ENCODE assay signal across 21 cellular contexts in the genomic region with DNA sequence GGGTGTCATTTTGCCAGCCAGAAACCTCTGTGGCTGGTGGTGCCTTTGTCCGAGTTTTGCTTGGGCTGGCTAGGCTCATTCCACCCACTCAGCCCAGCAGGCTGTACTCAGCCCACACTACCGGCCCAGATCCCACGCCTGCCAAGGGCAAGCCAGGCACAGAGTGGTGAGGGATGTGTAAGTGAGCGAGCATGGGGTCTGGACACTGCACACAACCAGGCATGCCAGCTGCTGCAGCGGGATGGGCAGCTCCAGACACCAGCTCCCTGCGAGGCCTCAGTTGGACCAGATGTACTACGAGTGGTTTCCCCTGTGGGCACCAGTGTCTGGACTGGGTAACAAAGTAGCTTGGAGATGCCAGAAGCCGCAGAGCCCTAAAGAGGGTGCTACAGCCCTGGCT.
DNase-seq lines count a peak whose midpoint lies in the region; ATAC-seq and TF ChIP-seq lines count a peak whose summit lies in the region.
"Had no signal": no experiment of that assay in that cellular context is flagged by ENCODE, and none has a peak within 500 bp of the region (broad histone marks: within the 10 kb centered on the region; RNA-seq: fewer than 3 reads in every experiment).

No MANE protein-coding gene starts in this region.

- H3K4me2 ChIP-seq in GM23338 = no peak overlapping the region
- no peak overlapping the region for H3K4me2 ChIP-seq in neuronal stem cell (ENCODE audit: insufficient read depth, low read length, poor library complexity, severe bottlenecking)

- no peak overlapping the region for H3K4ac ChIP-seq in neuronal stem cell (ENCODE audit: low read length)

- no peak overlapping the region for H3K4me3 ChIP-seq in GM23338
- no peak overlapping the region for H3K4me3 ChIP-seq in HEK293 (ENCODE audit: low read depth, low read length)
- H3K4me3 ChIP-seq in neuronal stem cell (ENCODE audit: low read length in 2 of 2) = no peak overlapping the region
- no peak overlapping the region for H3K4me3 ChIP-seq in stomach
- H3K4me3 ChIP-seq: GM12878, HAP-1 had no signal

- H3K4me3 Mint-ChIP-seq in GM23338 = no peak overlapping the region
- H3K4me3 Mint-ChIP-seq in activated naive CD4-positive, alpha-beta T cell treated with anti-CD3 and anti-CD28 coated beads for 36 hours = no peak overlapping the region
- H3K4me3 Mint-ChIP-seq in glutamatergic neuron (ENCODE audit: unreplicated experiment) = no peak overlapping the region
- H3K4me3 Mint-ChIP-seq: CD4-positive, CD25-positive, alpha-beta regulatory T cell; CD8-positive, alpha-beta memory T cell; IgD-negative memory B cell had no signal

- no peaks in the 10 kb centered on the region for H3K79me1 ChIP-seq in neuronal stem cell (ENCODE audit: low read depth, low read length)

- H3K9me3 Mint-ChIP-seq in GM23338 = 0 out of 3 replicates have a peak, but pooled peaks cover 2% of the 10 kb centered on the region
- H3K9me3 Mint-ChIP-seq in activated naive CD4-positive, alpha-beta T cell treated with anti-CD3 and anti-CD28 coated beads for 36 hours = no peaks in the 10 kb centered on the region
- H3K9me3 Mint-ChIP-seq in glutamatergic neuron (ENCODE audit: unreplicated experiment) = peaks cover 6% of the 10 kb centered on the region
- H3K9me3 Mint-ChIP-seq: CD8-positive, alpha-beta memory T cell; IgD-negative memory B cell had no signal

- H3K79me2 ChIP-seq in GM23338 (replicated peaks; ENCODE audit: insufficient read depth) = no peaks in the 10 kb centered on the region

- intact Hi-C loops in stomach (cut with DNase I; ENCODE audit: low total_unique reads) = no loop called here
- intact Hi-C loops in activated naive CD4-positive, alpha-beta T cell treated with anti-CD3 and anti-CD28 coated beads for 36 hours (cut with micrococcal nuclease) = no loop called here

- H3K27me3 Mint-ChIP-seq in GM23338 (ENCODE audit: insufficient read depth, low read depth, poor library complexity) (peaks cover 2% of the 10 kb centered on the region), glutamatergic neuron (ENCODE audit: unreplicated experiment) (peaks cover 2% of the 10 kb centered on the region)
- peaks cover 4% of the 10 kb centered on the region for H3K27me3 Mint-ChIP-seq in activated naive CD4-positive, alpha-beta T cell treated with anti-CD3 and anti-CD28 coated beads for 36 hours (ENCODE audit: low read depth)

- no peak for DNase-seq in GM23338 (ENCODE audit: low spot score)
- DNase-seq in neuronal stem cell (ENCODE audit: low spot score) = no peak
- DNase-seq in stomach = peak; percentile 23
- no peak for DNase-seq in activated naive CD4-positive, alpha-beta T cell treated with anti-CD3 and anti-CD28 coated beads for 36 hours
- DNase-seq in glutamatergic neuron = no peak
- no peak for DNase-seq in HT-29 (ENCODE audit: low spot score)
- DNase-seq: ACHN; BE2C; C1 segment of cervical spinal cord; CD4-positive, CD25-positive, alpha-beta regulatory T cell; CD8-positive, alpha-beta memory T cell; COR-L47; DMS 273 treated with DMSO at 0.1 percent for 48 hours; DMS53; DND-41; EL had no signal

- no peak for TF ChIP-seq EP300 in stomach (IDR thresholded peaks at IDR 0.05)

- H2BK120ac ChIP-seq in neuronal stem cell (ENCODE audit: low read depth, low read length) = no peak overlapping the region

- no peaks in the 10 kb centered on the region for H4K20me1 ChIP-seq in GM23338 (replicated peaks; ENCODE audit: insufficient read depth)

- H3K9me3 ChIP-seq in HEK293 (ENCODE audit: control insufficient read depth, insufficient read depth, low read depth, low read length) (no peaks in the 10 kb centered on the region), neuronal stem cell (replicated peaks in 1 of 2; ENCODE audit: control insufficient read depth in 2 of 2, insufficient read depth in 1 of 2, low read depth in 1 of 2, low read length in 2 of 2) (no peaks in the 10 kb centered on the region), stomach (no peaks in the 10 kb centered on the region)
- H3K9me3 ChIP-seq: BE2C, HAP-1 had no signal

- H2AFZ ChIP-seq in GM23338 = peak overlapping the region; percentile 32; the same call in 1 of the 2 replicates
- H2AFZ ChIP-seq in neuronal stem cell (ENCODE audit: low read length) = no peak overlapping the region

- H3K27ac Mint-ChIP-seq in GM23338 = no peak overlapping the region
- H3K27ac Mint-ChIP-seq in activated naive CD4-positive, alpha-beta T cell treated with anti-CD3 and anti-CD28 coated beads for 36 hours = no peak overlapping the region
- no peak overlapping the region for H3K27ac Mint-ChIP-seq in glutamatergic neuron (ENCODE audit: unreplicated experiment)
- H3K27ac Mint-ChIP-seq: CD4-positive, CD25-positive, alpha-beta regulatory T cell; IgD-negative memory B cell had no signal

- H4K8ac ChIP-seq in neuronal stem cell (ENCODE audit: low read depth, low read length) = no peak overlapping the region

- H2BK12ac ChIP-seq in neuronal stem cell (ENCODE audit: low read length) = no peak overlapping the region

- H3K36me3 Mint-ChIP-seq in GM23338 (ENCODE audit: low read depth) (peaks cover 2% of the 10 kb centered on the region; the same call in 1 of the 3 replicates), glutamatergic neuron (ENCODE audit: unreplicated experiment) (peaks cover 3% of the 10 kb centered on the region)
- no peaks in the 10 kb centered on the region for H3K36me3 Mint-ChIP-seq in activated naive CD4-positive, alpha-beta T cell treated with anti-CD3 and anti-CD28 coated beads for 36 hours (ENCODE audit: low read depth)
- H3K36me3 Mint-ChIP-seq: CD4-positive, CD25-positive, alpha-beta regulatory T cell; CD8-positive, alpha-beta memory T cell had no signal

- CTCF ChIA-PET in HEK293 (lab: Yijun Ruan, JAX) = no interaction called here
- CTCF ChIA-PET in activated naive CD4-positive, alpha-beta T cell treated with anti-CD3 and anti-CD28 coated beads for 36 hours (lab: Charles Lee) = no interaction called here

- H3K14ac ChIP-seq in neuronal stem cell (ENCODE audit: low read length) = no peak overlapping the region

- H3F3A ChIP-seq in GM23338 (replicated peaks; ENCODE audit: low read depth) = no peaks in the 10 kb centered on the region

- H3K9ac ChIP-seq in neuronal stem cell (ENCODE audit: low read depth, low read length, poor library complexity) = no peak overlapping the region

- no peak for TF ChIP-seq CTCF in GM23338 (conservative IDR thresholded peaks at IDR 0.05; ENCODE audit: low read depth in 2 of 2)
- no peak for TF ChIP-seq CTCF in HEK293 (tag by site-specific recombination; IDR thresholded peaks at IDR 0.05)
- no peak for TF ChIP-seq CTCF in stomach (IDR thresholded peaks at IDR 0.05)
- TF ChIP-seq CTCF in glutamatergic neuron (IDR thresholded peaks at IDR 0.05; ENCODE audit: partially characterized antibody, unreplicated experiment) = no peak

- H3K9me2 ChIP-seq in GM23338 (ENCODE audit: insufficient read depth) = peaks cover 3% of the 10 kb centered on the region; the same call in 1 of the 2 replicates

- H3K27ac ChIP-seq in GM23338 (ENCODE audit: low read depth) (no peak overlapping the region), HEK293 (ENCODE audit: extremely low read depth, low read depth, low read length) (no peak overlapping the region), neuronal stem cell (replicated peaks; ENCODE audit: low read length) (no peak overlapping the region), stomach (no peak overlapping the region)
- H3K27ac ChIP-seq: HL-60 had no signal

- H3K4me1 Mint-ChIP-seq in GM23338 (peaks cover 4% of the 10 kb centered on the region; the same call in 2 of the 3 replicates), glutamatergic neuron (ENCODE audit: low read depth, unreplicated experiment) (no peaks in the 10 kb centered on the region)
- no peaks in the 10 kb centered on the region for H3K4me1 Mint-ChIP-seq in activated naive CD4-positive, alpha-beta T cell treated with anti-CD3 and anti-CD28 coated beads for 36 hours (ENCODE audit: low read depth)

- no peak overlapping the region for H2BK15ac ChIP-seq in neuronal stem cell (ENCODE audit: low read length)

- H2BK5ac ChIP-seq in neuronal stem cell (ENCODE audit: low read length) = no peak overlapping the region

- TF ChIP-seq POLR2A in stomach (IDR thresholded peaks at IDR 0.05) = no peak

- H3K27me3 ChIP-seq in GM23338 (ENCODE audit: insufficient read depth) (no peaks in the 10 kb centered on the region), neuronal stem cell (ENCODE audit: control insufficient read depth in 3 of 3, insufficient read depth in 3 of 3, low read depth in 1 of 3, low read length in 3 of 3) (no peaks in the 10 kb centered on the region), stomach (no peaks in the 10 kb centered on the region)
- H3K27me3 ChIP-seq: BE2C had no signal

- no peak overlapping the region for H4K91ac ChIP-seq in neuronal stem cell (ENCODE audit: low read depth, low read length, poor library complexity)

- H3K4me1 ChIP-seq in GM23338 (ENCODE audit: insufficient read depth) = no peaks in the 10 kb centered on the region
- H3K4me1 ChIP-seq in HEK293 (ENCODE audit: control insufficient read depth, insufficient read depth, low read length) = no peaks in the 10 kb centered on the region
- H3K4me1 ChIP-seq in neuronal stem cell (ENCODE audit: control insufficient read depth in 2 of 2, insufficient read depth in 1 of 2, low read depth in 1 of 2, low read length in 2 of 2) = no peaks in the 10 kb centered on the region
- H3K4me1 ChIP-seq in stomach = no peaks in the 10 kb centered on the region
- H3K4me1 ChIP-seq: BE2C, HAP-1 had no signal

- H3K36me3 ChIP-seq in GM23338 (ENCODE audit: insufficient read depth) (no peaks in the 10 kb centered on the region), HEK293 (ENCODE audit: control insufficient read depth in 2 of 2, insufficient read depth in 1 of 2, low read length in 2 of 2) (no peaks in the 10 kb centered on the region), neuronal stem cell (replicated peaks in 1 of 2; ENCODE audit: control insufficient read depth in 2 of 2, insufficient read depth in 2 of 2, low read length in 2 of 2) (no peaks in the 10 kb centered on the region), stomach (no peaks in the 10 kb centered on the region)
- H3K36me3 ChIP-seq: BE2C, HAP-1 had no signal

- no peak for ATAC-seq in GM23338
- ATAC-seq: GM12878 had no signal

- POLR2A ChIA-PET in HEK293 (lab: Yijun Ruan, JAX) = no interaction called here

- H3K18ac ChIP-seq in neuronal stem cell (ENCODE audit: low read length) = peak overlapping the region; percentile 41

- no CpG with 5 or more reads among the region's 8 CpGs for WGBS in neuronal stem cell (ENCODE audit: extremely low coverage in 2 of 2, insufficient read length in 2 of 2, insufficient replicate concordance in 1 of 2), 2 donors
- 85 to 94% (median 90%) methylated on average over 6 to 8 of the region's 8 CpGs for WGBS in stomach, 5 donors

- H2AK5ac ChIP-seq in neuronal stem cell (ENCODE audit: low read depth, low read length) = peak overlapping the region; percentile 50

- no peak overlapping the region for H3K23ac ChIP-seq in neuronal stem cell (ENCODE audit: low read depth, low read length, poor library complexity)

TF ChIP-seq in GM23338, 12 proteins besides CTCF, POLR2A, EP300 and RAD21 (continues in another document):
- TF ChIP-seq ZNF114 (CRISPR knock-in tag; IDR thresholded peaks at IDR 0.05) (no peak), NANOG (IDR thresholded peaks at IDR 0.05; ENCODE audit: borderline replicate concordance) (no peak)

TF ChIP-seq in HEK293, 187 proteins besides CTCF, POLR2A, EP300 and RAD21 (continues in another document):
- no peak for TF ChIP-seq ZNF133 (tag by site-specific recombination; IDR thresholded peaks at IDR 0.05)
- peak; percentile 37; the same call in 1 of the 2 replicates for TF ChIP-seq ZFHX2 (tag by site-specific recombination; conservative IDR thresholded peaks at IDR 0.05)
